In the genomic region with DNA sequence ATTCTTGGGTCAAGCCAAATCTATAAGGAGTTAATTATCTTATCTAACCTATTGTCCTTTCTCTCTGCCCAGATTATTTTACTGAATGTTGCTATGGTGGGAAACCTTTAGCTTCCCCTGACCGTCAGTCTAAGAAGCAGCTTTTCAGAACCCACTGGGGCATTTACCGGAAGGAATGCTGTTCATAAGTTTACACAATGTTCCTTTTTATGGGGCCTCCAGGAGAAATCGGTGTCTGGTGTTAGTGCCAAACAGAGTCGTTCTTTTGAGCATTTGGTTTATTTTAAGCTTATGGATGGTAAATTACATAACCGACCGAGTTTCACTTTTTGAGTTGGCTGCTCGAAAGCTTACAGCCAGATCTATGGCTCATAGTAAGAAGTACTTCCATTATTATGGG, we compare ENCODE assay signal across 24 cellular contexts.
"Had no signal": no experiment of that assay in that cellular context is flagged by ENCODE, and none has a peak within 500 bp of the region (broad histone marks: within the 10 kb centered on the region; RNA-seq: fewer than 3 reads in every experiment).

No MANE protein-coding gene starts in this region.

- DNase-seq: activated CD4-positive, alpha-beta T cell treated with anti-CD3 and anti-CD28 coated beads, Interleukin-2, amount 50 U/mL, for 1 hour; activated CD8-positive, alpha-beta memory T cell treated with anti-CD3 and anti-CD28 coated beads, Interleukin-2, amount 10 ng/mL, durations not matched to agents 7 days and 5 days; activated CD8-positive, alpha-beta T cell treated with anti-CD3 and anti-CD28 coated beads, Interleukin-2, amount 10 ng/mL, durations not matched to agents 7 days and 5 days; activated T-cell treated with anti-CD3 and anti-CD28 coated beads, Interleukin-2, amount 50 U/mL, for 48 hours; dermis blood vessel endothelial cell; effector CD8-positive, alpha-beta T cell; head of caudate nucleus; hypothalamus; immature natural killer cell; kidney; midbrain; naive thymus-derived CD4-positive, alpha-beta T cell; ovary; right lobe of liver; stimulated activated CD4-positive, alpha-beta T cell treated with anti-CD3 and anti-CD28 coated beads, Interleukin-1b, Interleukin-23, amount 100 ng/mL, for 48 hours; stimulated activated naive B cell treated with anti-CD40 and anti-IgM and Interleukin-4, amounts not matched to agents 10 μg/mL and 1 μg/mL and 100 μg/mL, for 72 hours; stomach; SW 1271; transverse colon had no signal

- H3K27ac ChIP-seq: ovary, right lobe of liver, skin epidermis, stomach, suprapubic skin, transverse colon had no signal

- H3K4me1 ChIP-seq: stomach, suprapubic skin, transverse colon had no signal

- H3K9me3 ChIP-seq: gastroesophageal sphincter, ovary, right lobe of liver, stomach, suprapubic skin, transverse colon had no signal

- H3K27me3 ChIP-seq: gastroesophageal sphincter, ovary, right lobe of liver, stomach, suprapubic skin, transverse colon had no signal

- H3K4me3 ChIP-seq: gastroesophageal sphincter, ovary, right lobe of liver, skin epidermis, stomach, suprapubic skin, transverse colon had no signal

- FAIRE-seq: bronchial epithelial cell, colon, kidney had no signal

- H3K36me3 ChIP-seq: gastroesophageal sphincter, ovary, right lobe of liver, stomach, suprapubic skin, transverse colon had no signal
